ENCODE assay signal across 35 cellular contexts in genomic region chr19:1978346-1978894, GRCh38.
"Had no signal": no experiment of that assay in that cellular context is flagged by ENCODE, and none has a peak within 500 bp of the region (broad histone marks: within the 10 kb centered on the region; RNA-seq: fewer than 3 reads in every experiment).

No MANE protein-coding gene starts in this region.

- H3K4me1 ChIP-seq: Peyer's patch had no signal

- H3K27me3 ChIP-seq: brain microvascular endothelial cell, cardiac muscle cell, Peyer's patch had no signal

- H3K27ac ChIP-seq: brain microvascular endothelial cell, cardiac muscle cell, KMS-11, Peyer's patch, WERI-Rb-1 had no signal

- DNase-seq: activated CD4-positive, alpha-beta memory T cell treated with anti-CD3 and anti-CD28 coated beads, Interleukin-2, amount 10 ng/mL, durations not matched to agents 7 days and 5 days; activated CD4-positive, alpha-beta T cell treated with anti-CD3 and anti-CD28 coated beads for 1 hour; activated CD4-positive, alpha-beta T cell treated with anti-CD3 and anti-CD28 coated beads for 48 hours; activated CD4-positive, CD25-positive, alpha-beta regulatory T cell; activated CD8-positive, alpha-beta memory T cell treated with anti-CD3 and anti-CD28 coated beads for 24 hours; activated CD8-positive, alpha-beta memory T cell treated with anti-CD3 and anti-CD28 coated beads, Interleukin-2, amount 10 ng/mL, durations not matched to agents 7 days and 5 days; activated CD8-positive, alpha-beta memory T cell treated with anti-CD3 and anti-CD28 coated beads, Interleukin-2, amount 50 U/mL, for 48 hours; activated effector memory CD4-positive, alpha-beta T cell treated with Interleukin-2 at 50 U/mL for 16 hours; activated naive CD4-positive, alpha-beta T cell treated with anti-CD3 and anti-CD28 coated beads, Interleukin-2, amount 10 ng/mL, durations not matched to agents 7 days and 5 days; activated T-cell treated with anti-CD3 and anti-CD28 coated beads, Interleukin-2, amount 50 U/mL, for 48 hours; amniotic stem cell; aorta; brain microvascular endothelial cell; NCI-H1092 treated with DMSO at 0.1 percent for 48 hours; NCI-H1417; NCI-H146; NCI-H187; NCI-H2029 treated with DMSO at 0.1 percent for 48 hours; NCI-H2107; NCI-H2171; NCI-H510A; NCI-H526; NCI-H748 treated with DMSO at 0.1 percent for 48 hours; NK-92 treated with Interleukin-12 subunit alpha and Interleukin-12 subunit beta, amount 100 ng/mL, for 24 hours; PC-3; Peyer's patch; RPMI8226; SIG-M5; T-cell; T-helper 17 cell; WERI-Rb-1 had no signal

- H3K9me3 ChIP-seq: Peyer's patch had no signal

- H3K4me3 ChIP-seq: cardiac muscle cell, Peyer's patch had no signal

- ATAC-seq: activated CD8-positive, alpha-beta memory T cell treated with anti-CD3 and anti-CD28 coated beads, Interleukin-2, amount 10 ng/mL, durations not matched to agents 7 days and 5 days; PC-3; Right ventricle myocardium inferior; SK-N-SH treated with all-trans-retinoic acid at 6 μM for 48 hours; T-cell; T-helper 17 cell had no signal
